Comparison of ENCODE assay signal across 11 cellular contexts in the genomic region with DNA sequence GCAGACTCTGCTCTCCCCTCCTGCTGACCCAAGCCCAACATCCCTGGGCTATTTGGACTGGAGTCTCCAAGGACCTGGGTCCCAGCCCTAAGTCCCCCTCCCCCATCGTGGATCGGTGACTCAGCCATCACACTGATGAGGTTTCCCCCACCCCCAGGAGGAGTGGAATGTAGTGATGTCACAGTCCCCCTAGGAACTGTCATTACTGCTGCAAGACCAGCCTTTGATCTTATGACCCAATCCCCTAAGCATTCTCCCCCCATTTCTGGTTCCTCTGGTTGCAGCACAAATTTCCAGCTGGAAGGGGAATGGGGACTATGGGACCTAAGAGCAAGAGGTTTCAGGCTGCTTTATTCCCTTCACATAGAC.
DNase-seq lines count a peak whose midpoint lies in the region; ATAC-seq lines count a peak whose summit lies in the region.
"Had no signal": no experiment of that assay in that cellular context is flagged by ENCODE, and none has a peak within 500 bp of the region (broad histone marks: within the 10 kb centered on the region; RNA-seq: fewer than 3 reads in every experiment).

No MANE protein-coding gene starts in this region.

- peak overlapping the region; percentile 41 for H3K27ac Mint-ChIP-seq in T-helper 17 cell

- WGBS in aorta, 2 donors, result 9 to 26% methylated on average over 2 of the region's 2 CpGs

- no peaks in the 10 kb centered on the region for H3K4me1 ChIP-seq in aorta (ENCODE audit: control insufficient read depth in 1 of 2, insufficient read depth in 2 of 2, low read length in 2 of 2)
- H3K4me1 ChIP-seq: suprapubic skin had no signal

- H3K4me3 Mint-ChIP-seq in T-helper 17 cell, result no peak overlapping the region

- peaks cover 36% of the 10 kb centered on the region for H3K27me3 Mint-ChIP-seq in T-helper 17 cell

- no peaks in the 10 kb centered on the region for H3K27me3 ChIP-seq in aorta (ENCODE audit: control insufficient read depth in 1 of 2, insufficient read depth in 2 of 2, low read length in 1 of 2)
- H3K27me3 ChIP-seq: suprapubic skin had no signal

- no peaks in the 10 kb centered on the region for H3K4me1 Mint-ChIP-seq in T-helper 17 cell

- no peak overlapping the region for H3K4me3 ChIP-seq in aorta (ENCODE audit: low read length in 2 of 2)
- H3K4me3 ChIP-seq: suprapubic skin had no signal

- no peaks in the 10 kb centered on the region for H3K36me3 ChIP-seq in aorta (ENCODE audit: control insufficient read depth in 1 of 2, insufficient read depth in 2 of 2, low read length in 1 of 2)
- H3K36me3 ChIP-seq: suprapubic skin had no signal

- H3K9me3 ChIP-seq in T-helper 17 cell (ENCODE audit: control insufficient read depth, low read length, poor library complexity, severe bottlenecking), result no peaks in the 10 kb centered on the region
- H3K9me3 ChIP-seq in aorta (ENCODE audit: control insufficient read depth, low read length), result no peaks in the 10 kb centered on the region
- H3K9me3 ChIP-seq: suprapubic skin had no signal

- intact Hi-C loops in aorta (cut with DNase I), result no loop called here

- H3K27ac ChIP-seq in aorta (ENCODE audit: low read depth in 1 of 2, low read length in 2 of 2), result no peak overlapping the region
- H3K27ac ChIP-seq: suprapubic skin had no signal

- DNase-seq in activated T-cell treated with anti-CD3 and anti-CD28 coated beads, Interleukin-2, amount 50 U/mL, for 48 hours, result peak; percentile 5 to 18
- no peak for DNase-seq in activated T-cell treated with anti-CD3 and anti-CD28 coated beads, Interleukin-2, amount 50 U/mL, for 1 hour
- DNase-seq in T-helper 17 cell, result no peak
- peak; percentile 61 for DNase-seq in glomerular visceral epithelial cell (ENCODE audit: extremely low spot score)
- DNase-seq in ureter (ENCODE audit: low spot score), result peak; percentile 33
- no peak for DNase-seq in aorta
- no peak for DNase-seq in GDM1 (lab: John Stamatoyannopoulos, UW)
- no peak for DNase-seq in COR-L47 (lab: John Stamatoyannopoulos, UW)
- DNase-seq: caudate nucleus; stimulated activated CD4-positive, alpha-beta T cell treated with anti-CD3 and anti-CD28 coated beads, Interleukin-4, amount 100 ng/mL, for 24 hours had no signal

- no peak for ATAC-seq in T-helper 17 cell
- no peak for ATAC-seq in aorta (ENCODE audit: low FRiP score)

- peaks cover 5% of the 10 kb centered on the region for H3K36me3 Mint-ChIP-seq in T-helper 17 cell (ENCODE audit: low read depth)

Comparison
In these comparisons a context has a peak if more than half of its experiments do, and no peak if none do; other contexts are left out.
1. DNase-seq: peak in activated T-cell treated with anti-CD3 and anti-CD28 coated beads, Interleukin-2, amount 50 U/mL, for 48 hours (2 of 2), glomerular visceral epithelial cell (single experiment) and ureter (single experiment); none in activated T-cell treated with anti-CD3 and anti-CD28 coated beads, Interleukin-2, amount 50 U/mL, for 1 hour (single experiment), T-helper 17 cell (0 of 3), aorta (0 of 2), GDM1 (single experiment) and COR-L47 (single experiment).